ENCODE assay signal across 40 cellular contexts in genomic region chr4:58188313-58188712, GRCh38.
"Had no signal": no experiment of that assay in that cellular context is flagged by ENCODE, and none has a peak within 500 bp of the region (broad histone marks: within the 10 kb centered on the region; RNA-seq: fewer than 3 reads in every experiment).

No MANE protein-coding gene starts in this region.

- H3K36me3 Mint-ChIP-seq: activated naive CD4-positive, alpha-beta T cell treated with anti-CD3 and anti-CD28 coated beads, Interleukin-2, amount 10 ng/mL, durations not matched to agents 7 days and 5 days; activated naive CD4-positive, alpha-beta T cell treated with anti-CD3 and anti-CD28 coated beads, Interleukin-2, amount 50 U/mL, for 24 hours; activated naive CD4-positive, alpha-beta T cell treated with anti-CD3 and anti-CD28 coated beads, Interleukin-2, amount 50 U/mL, for 72 hours; activated naive CD8-positive, alpha-beta T cell; activated naive CD8-positive, alpha-beta T cell treated with anti-CD3 and anti-CD28 coated beads for 36 hours; activated naive CD8-positive, alpha-beta T cell treated with anti-CD3 and anti-CD28 coated beads, Interleukin-2, amount 10 ng/mL, durations not matched to agents 7 days and 5 days; brain had no signal

- H3K27ac ChIP-seq: adrenal gland, ascending aorta, body of pancreas, brain microvascular endothelial cell, breast epithelium, cardiac muscle cell had no signal

- H3K27me3 Mint-ChIP-seq: activated naive CD4-positive, alpha-beta T cell treated with anti-CD3 and anti-CD28 coated beads, Interleukin-2, amount 10 ng/mL, durations not matched to agents 7 days and 5 days; activated naive CD4-positive, alpha-beta T cell treated with anti-CD3 and anti-CD28 coated beads, Interleukin-2, amount 50 U/mL, for 24 hours; activated naive CD8-positive, alpha-beta T cell; activated naive CD8-positive, alpha-beta T cell treated with anti-CD3 and anti-CD28 coated beads for 36 hours; activated naive CD8-positive, alpha-beta T cell treated with anti-CD3 and anti-CD28 coated beads, Interleukin-2, amount 10 ng/mL, durations not matched to agents 7 days and 5 days; activated naive CD8-positive, alpha-beta T cell treated with anti-CD3 and anti-CD28 coated beads, Interleukin-2, amount 50 U/mL, for 24 hours; activated T-cell treated with anti-CD3 and anti-CD28 coated beads, Interleukin-2, amount 50 U/mL, for 24 hours; activated T-helper 17 cell treated with anti-CD3 and anti-CD28 coated beads, Interleukin-2, amount 50 U/mL, for 72 hours; central memory CD8-positive, alpha-beta T cell had no signal

- DNase-seq: activated effector memory CD4-positive, alpha-beta T cell treated with anti-CD3 and anti-CD28 coated beads, Interleukin-2, amount 50 U/mL, for 16 hours; activated effector memory CD4-positive, alpha-beta T cell treated with Interleukin-2 at 50 U/mL for 16 hours; activated gamma-delta T cell; activated gamma-delta T cell treated with Interleukin-2 at 50 U/mL for 16 hours; activated naive CD4-positive, alpha-beta T cell; activated naive CD4-positive, alpha-beta T cell treated with anti-CD3 and anti-CD28 coated beads for 36 hours; activated naive CD4-positive, alpha-beta T cell treated with anti-CD3 and anti-CD28 coated beads, Interleukin-2, amount 10 ng/mL, durations not matched to agents 7 days and 5 days; activated naive CD4-positive, alpha-beta T cell treated with anti-CD3 and anti-CD28 coated beads, Interleukin-2, amount 50 U/mL, for 16 hours; activated naive CD4-positive, alpha-beta T cell treated with Interleukin-2 at 50 U/mL for 16 hours; activated naive CD8-positive, alpha-beta T cell treated with anti-CD3 and anti-CD28 coated beads for 36 hours; activated naive CD8-positive, alpha-beta T cell treated with anti-CD3 and anti-CD28 coated beads, Interleukin-2, amount 10 ng/mL, durations not matched to agents 7 days and 5 days; activated naive CD8-positive, alpha-beta T cell treated with anti-CD3 and anti-CD28 coated beads, Interleukin-2, amount 50 U/mL, for 24 hours; activated T-cell treated with anti-CD3 and anti-CD28 coated beads, Interleukin-2, amount 50 U/mL, for 1 hour; activated T-cell treated with anti-CD3 and anti-CD28 coated beads, Interleukin-2, amount 50 U/mL, for 24 hours; activated T-cell treated with anti-CD3 and anti-CD28 coated beads, Interleukin-2, amount 50 U/mL, for 4 hours; activated T-cell treated with anti-CD3 and anti-CD28 coated beads, Interleukin-2, amount 50 U/mL, for 48 hours; activated T-cell treated with anti-CD3 and anti-CD28 coated beads, Interleukin-2, amount 50 U/mL, for 72 hours; adrenal gland; amniotic stem cell; amygdala; anterior cingulate cortex; aorta; body of pancreas; brain microvascular endothelial cell; caudate nucleus; central memory CD4-positive, alpha-beta T cell; cerebellar nuclear complex had no signal

- H3K4me1 Mint-ChIP-seq: activated naive CD4-positive, alpha-beta T cell treated with anti-CD3 and anti-CD28 coated beads, Interleukin-2, amount 10 ng/mL, durations not matched to agents 7 days and 5 days; activated naive CD4-positive, alpha-beta T cell treated with anti-CD3 and anti-CD28 coated beads, Interleukin-2, amount 50 U/mL, for 24 hours; activated naive CD8-positive, alpha-beta T cell treated with anti-CD3 and anti-CD28 coated beads for 36 hours; activated naive CD8-positive, alpha-beta T cell treated with anti-CD3 and anti-CD28 coated beads, Interleukin-2, amount 10 ng/mL, durations not matched to agents 7 days and 5 days; activated naive CD8-positive, alpha-beta T cell treated with anti-CD3 and anti-CD28 coated beads, Interleukin-2, amount 50 U/mL, for 24 hours; activated T-helper 17 cell treated with anti-CD3 and anti-CD28 coated beads, Interleukin-2, amount 50 U/mL, for 72 hours; brain; central memory CD8-positive, alpha-beta T cell had no signal

- ATAC-seq: activated naive CD4-positive, alpha-beta T cell treated with anti-CD3 and anti-CD28 coated beads, Interleukin-2, amount 50 U/mL, for 72 hours; activated naive CD8-positive, alpha-beta T cell treated with anti-CD3 and anti-CD28 coated beads, Interleukin-2, amount 50 U/mL, for 24 hours; activated T-cell treated with anti-CD3 and anti-CD28 coated beads, Interleukin-2, amount 50 U/mL, for 4 hours; activated T-cell treated with anti-CD3 and anti-CD28 coated beads, Interleukin-2, amount 50 U/mL, for 72 hours; activated T-helper 17 cell treated with anti-CD3 and anti-CD28 coated beads, Interleukin-2, amount 50 U/mL, for 72 hours; body of pancreas had no signal

- FAIRE-seq: astrocyte, bronchial epithelial cell had no signal

- H3K4me3 Mint-ChIP-seq: activated naive CD4-positive, alpha-beta T cell treated with anti-CD3 and anti-CD28 coated beads for 36 hours; activated naive CD4-positive, alpha-beta T cell treated with anti-CD3 and anti-CD28 coated beads, Interleukin-2, amount 10 ng/mL, durations not matched to agents 7 days and 5 days; activated naive CD4-positive, alpha-beta T cell treated with anti-CD3 and anti-CD28 coated beads, Interleukin-2, amount 50 U/mL, for 24 hours; activated naive CD8-positive, alpha-beta T cell; activated naive CD8-positive, alpha-beta T cell treated with anti-CD3 and anti-CD28 coated beads for 36 hours; activated naive CD8-positive, alpha-beta T cell treated with anti-CD3 and anti-CD28 coated beads, Interleukin-2, amount 10 ng/mL, durations not matched to agents 7 days and 5 days; activated naive CD8-positive, alpha-beta T cell treated with anti-CD3 and anti-CD28 coated beads, Interleukin-2, amount 50 U/mL, for 24 hours; activated T-cell treated with anti-CD3 and anti-CD28 coated beads, Interleukin-2, amount 50 U/mL, for 24 hours; activated T-cell treated with anti-CD3 and anti-CD28 coated beads, Interleukin-2, amount 50 U/mL, for 4 hours; activated T-cell treated with anti-CD3 and anti-CD28 coated beads, Interleukin-2, amount 50 U/mL, for 72 hours; activated T-helper 1 cell treated with anti-CD3 and anti-CD28 coated beads, Interleukin-12 subunit alpha, Interleukin-12 subunit beta, Interleukin-2, Interleukin-4 antibody, amounts not matched to agents 30 ng/mL and 10 ng/mL and 1 ng/mL, durations not matched to agents 14 hours and 24 hours and 36 hours; activated T-helper 17 cell treated with anti-CD3 and anti-CD28 coated beads, Interleukin-2, amount 50 U/mL, for 72 hours; brain; central memory CD8-positive, alpha-beta T cell had no signal

- H3K27ac Mint-ChIP-seq: activated naive CD4-positive, alpha-beta T cell treated with anti-CD3 and anti-CD28 coated beads for 36 hours; activated naive CD4-positive, alpha-beta T cell treated with anti-CD3 and anti-CD28 coated beads, Interleukin-2, amount 10 ng/mL, durations not matched to agents 7 days and 5 days; activated naive CD4-positive, alpha-beta T cell treated with anti-CD3 and anti-CD28 coated beads, Interleukin-2, amount 50 U/mL, for 24 hours; activated naive CD4-positive, alpha-beta T cell treated with anti-CD3 and anti-CD28 coated beads, Interleukin-2, amount 50 U/mL, for 72 hours; activated naive CD8-positive, alpha-beta T cell; activated naive CD8-positive, alpha-beta T cell treated with anti-CD3 and anti-CD28 coated beads for 36 hours; activated naive CD8-positive, alpha-beta T cell treated with anti-CD3 and anti-CD28 coated beads, Interleukin-2, amount 10 ng/mL, durations not matched to agents 7 days and 5 days; activated naive CD8-positive, alpha-beta T cell treated with anti-CD3 and anti-CD28 coated beads, Interleukin-2, amount 50 U/mL, for 24 hours; activated T-cell treated with anti-CD3 and anti-CD28 coated beads, Interleukin-2, amount 50 U/mL, for 24 hours; activated T-cell treated with anti-CD3 and anti-CD28 coated beads, Interleukin-2, amount 50 U/mL, for 72 hours; activated T-helper 1 cell treated with anti-CD3 and anti-CD28 coated beads, Interleukin-12 subunit alpha, Interleukin-12 subunit beta, Interleukin-2, Interleukin-4 antibody, amounts not matched to agents 30 ng/mL and 10 ng/mL and 1 ng/mL, durations not matched to agents 14 hours and 24 hours and 36 hours; activated T-helper 17 cell treated with anti-CD3 and anti-CD28 coated beads, Interleukin-2, amount 50 U/mL, for 72 hours; activated T-helper 2 cell treated with anti-CD3 and anti-CD28 coated beads, Interferon-gamma antibody, Interleukin-2, Interleukin-4, amounts not matched to agents 10 μg/mL and 5 μg/mL and 100 μg/mL, durations not matched to agents 14 hours and 24 hours and 36 hours had no signal

- H3K4me1 ChIP-seq: adrenal gland, ascending aorta, body of pancreas, breast epithelium had no signal

- H3K9me3 ChIP-seq: adrenal gland, ascending aorta had no signal

- H3K27me3 ChIP-seq: adrenal gland, ascending aorta, body of pancreas, brain microvascular endothelial cell, breast epithelium, cardiac muscle cell had no signal

- H3K36me3 ChIP-seq: adrenal gland, ascending aorta, brain microvascular endothelial cell, breast epithelium, cardiac muscle cell had no signal

- H3K4me3 ChIP-seq: adrenal gland, ascending aorta, body of pancreas, breast epithelium, cardiac muscle cell had no signal
